ENCODE assay signal across 8 cellular contexts in the genomic region with DNA sequence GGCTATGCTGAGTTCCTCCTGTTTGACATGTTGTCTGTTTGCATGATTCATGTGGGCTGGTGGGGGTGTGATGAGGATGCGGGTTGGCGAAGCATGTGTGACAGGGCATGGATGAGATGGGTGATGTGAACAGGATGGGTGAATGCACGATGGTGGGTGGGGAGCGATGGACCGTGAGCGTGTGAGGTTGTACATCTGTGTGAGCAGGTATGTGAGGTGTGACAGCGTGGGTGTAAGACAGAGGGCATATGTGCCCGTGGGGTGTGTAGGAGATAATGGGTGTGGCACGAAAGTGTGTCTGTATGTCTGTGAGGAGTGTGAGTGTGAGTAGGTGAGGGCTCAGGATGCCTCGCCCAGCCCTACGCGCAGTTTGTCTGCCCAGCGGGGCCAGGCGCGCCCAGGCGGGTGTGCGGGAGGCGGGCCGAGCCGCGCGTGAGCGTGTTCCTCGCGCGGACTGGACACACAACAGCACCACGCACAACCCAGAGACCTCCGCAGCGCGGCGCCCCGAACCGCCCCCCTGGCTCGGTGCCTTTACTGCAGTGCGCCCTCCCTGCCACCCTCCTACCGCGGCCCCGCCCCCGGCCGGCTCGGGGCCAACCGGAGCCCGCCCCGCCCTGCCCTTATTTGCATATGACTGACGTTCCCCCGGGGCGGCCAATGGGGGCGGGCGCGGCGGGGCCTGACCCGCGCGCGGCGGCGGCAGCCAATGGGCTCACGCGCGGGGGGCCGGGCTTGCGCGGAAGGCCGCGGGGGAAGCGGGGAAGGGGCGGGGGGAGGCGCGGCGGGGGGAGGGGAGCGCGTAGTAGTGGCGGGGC. TPM values are rescaled to one million over a fixed set of nuclear protein-coding genes. Genes with fewer than 3 reads are reported as not detected.
A peak's percentile ranks its signal among the peaks of the same experiment; 100 is the strongest.
DNase-seq lines count a peak whose midpoint lies in the region; ATAC-seq and TF ChIP-seq lines count a peak whose summit lies in the region.

No MANE protein-coding gene starts in this region.

- H3K27ac ChIP-seq in C4-2B (peak overlapping the region; percentile 73), duodenal mucosa (ENCODE audit: low read depth, low read length) (peak overlapping the region; percentile 83), lower lobe of right lung (peak overlapping the region; percentile 85)

- peaks cover 12 to 19% of the 10 kb centered on the region in 2 donors for H3K36me3 ChIP-seq in duodenal mucosa (ENCODE audit: control insufficient read depth in 1 of 2, insufficient read depth in 2 of 2, low read length in 2 of 2)
- H3K36me3 ChIP-seq in lower lobe of right lung = peaks cover 18% of the 10 kb centered on the region

- peak; percentile 84 for DNase-seq in NCI-H526 treated with DMSO at 0.1 percent for 48 hours (lab: John Stamatoyannopoulos, UW)
- DNase-seq in activated CD4-positive, alpha-beta T cell treated with anti-CD3 and anti-CD28 coated beads, Interleukin-2, amount 50 U/mL, for 4 hours = peak; percentile 93 to 95
- peak; percentile 96 for DNase-seq in lower lobe of right lung
- DNase-seq in stimulated activated CD4-positive, alpha-beta T cell treated with anti-CD3 and anti-CD28 coated beads, Interleukin-4, amount 100 ng/mL, for 48 hours (ENCODE audit: low read depth in 2 of 2) = peak; percentile 93 to 95

- intact Hi-C loops in lower lobe of right lung (cut with DNase I) = no loop called here

- peaks cover 51 to 57% of the 10 kb centered on the region in 2 donors for H3K4me1 ChIP-seq in duodenal mucosa (ENCODE audit: control insufficient read depth in 1 of 2, insufficient read depth in 2 of 2, low read length in 2 of 2)
- H3K4me1 ChIP-seq in lower lobe of right lung = peaks cover 62% of the 10 kb centered on the region

- TF ChIP-seq CTCF in C4-2B (conservative IDR thresholded peaks at IDR 0.05) = no peak
- no peak for TF ChIP-seq CTCF in lower lobe of right lung (IDR thresholded peaks at IDR 0.05)

- H3K9me3 ChIP-seq in duodenal mucosa (ENCODE audit: control insufficient read depth in 1 of 2, low read length in 2 of 2) (no peaks in the 10 kb centered on the region), lower lobe of right lung (no peaks in the 10 kb centered on the region)

- H3K4me3 ChIP-seq in duodenal mucosa (ENCODE audit: low read depth in 1 of 2, low read length in 2 of 2) (peak overlapping the region; percentile 61 to 80), lower lobe of right lung (peak overlapping the region; percentile 61)

- peak overlapping the region; percentile 51 to 83 for H3K9ac ChIP-seq in duodenal mucosa (ENCODE audit: low read depth in 1 of 2, low read length in 2 of 2)

- ATAC-seq in GM19351 (IDR thresholded peaks at IDR 0.05; ENCODE audit: unreplicated experiment) (peak; percentile 36), HG03460 (IDR thresholded peaks at IDR 0.05; ENCODE audit: unreplicated experiment) (peak; percentile 36), lower lobe of right lung (peak; percentile 84 to 87)

- H3K27me3 ChIP-seq in duodenal mucosa (ENCODE audit: control insufficient read depth in 1 of 2, insufficient read depth in 2 of 2, low read length in 2 of 2) (no peaks in the 10 kb centered on the region), lower lobe of right lung (ENCODE audit: low read depth) (no peaks in the 10 kb centered on the region)

RNA-seq across cellular contexts. Expression of gene CIC, which starts 14.4 kb away (rescaled TPM):
- total RNA-seq in lower lobe of right lung = 67.9 TPM

RNA-seq across cellular contexts. Expression of gene PRR19, which starts 18.5 kb away (rescaled TPM):
- total RNA-seq in lower lobe of right lung = 0.71 TPM

RNA-seq across cellular contexts. Expression of gene PAFAH1B3, which starts 19.0 kb away (rescaled TPM):
- total RNA-seq in lower lobe of right lung = 13.4 TPM

RNA-seq across cellular contexts. Expression of gene ERF, which starts 28.5 kb away (rescaled TPM):
- 35.8 TPM for total RNA-seq in lower lobe of right lung

RNA-seq across cellular contexts. Expression of gene TMEM145, which starts 29.7 kb away (rescaled TPM):
- total RNA-seq in lower lobe of right lung = not detected

Comparison
In these comparisons a context has a peak if more than half of its experiments do, and no peak if none do; other contexts are left out.
1. Peak in every context shown above with its lines: DNase-seq, ATAC-seq, H3K4me3 ChIP-seq and H3K27ac ChIP-seq.